Comparison of ENCODE assay signal across 40 cellular contexts in genomic region chr10:101126684-101127628, GRCh38. TPM values are rescaled to one million over a fixed set of nuclear protein-coding genes. Genes with fewer than 3 reads are reported as not detected.
"Had no signal": no experiment of that assay in that cellular context is flagged by ENCODE, and none has a peak within 500 bp of the region (broad histone marks: within the 10 kb centered on the region; RNA-seq: fewer than 3 reads in every experiment).

No MANE protein-coding gene starts in this region.

- H3K4me3 Mint-ChIP-seq: activated B cell treated with CpG ODN at 0.5 μM for 24 hours; activated CD8-positive, alpha-beta T cell treated with anti-CD3 and anti-CD28 coated beads for 36 hours; activated naive CD8-positive, alpha-beta T cell; activated T-cell treated with anti-CD3 and anti-CD28 coated beads, Interleukin-2, amount 50 U/mL, for 4 hours; activated T-helper 17 cell treated with anti-CD3 and anti-CD28 coated beads, Interleukin-2, amount 50 U/mL, for 72 hours; central memory CD8-positive, alpha-beta T cell; dendritic cell treated with granulocyte-macrophage colony-stimulating factor and Interleukin-4, amounts not matched to agents 40 ng/mL and 50 ng/mL, for 4 days; effector memory CD8-positive, alpha-beta T cell; T-helper 17 cell; T-helper 2 cell treated with Interferon-gamma antibody and Interleukin-4, amounts not matched to agents 5 μg/mL and 100 μg/mL, for 36 hours had no signal

- H3K36me3 ChIP-seq: brain microvascular endothelial cell, esophagus squamous epithelium, gastroesophageal sphincter, WERI-Rb-1 had no signal

- DNase-seq: activated B cell treated with CpG ODN at 0.5 μM for 24 hours; activated CD4-positive, alpha-beta T cell treated with anti-CD3 and anti-CD28 coated beads for 48 hours; activated CD4-positive, alpha-beta T cell treated with anti-CD3 and anti-CD28 coated beads, Interleukin-2, amount 50 U/mL, for 1 hour; activated CD4-positive, alpha-beta T cell treated with anti-CD3 and anti-CD28 coated beads, Interleukin-2, amount 50 U/mL, for 48 hours; activated CD8-positive, alpha-beta memory T cell treated with anti-CD3 and anti-CD28 coated beads for 24 hours; activated CD8-positive, alpha-beta T cell treated with anti-CD3 and anti-CD28 coated beads for 36 hours; activated effector memory CD4-positive, alpha-beta T cell treated with Interleukin-2 at 50 U/mL for 16 hours; activated gamma-delta T cell treated with Interleukin-2 at 50 U/mL for 16 hours; activated naive CD4-positive, alpha-beta T cell treated with anti-CD3 and anti-CD28 coated beads, Interleukin-2, amount 50 U/mL, for 16 hours; activated naive CD4-positive, alpha-beta T cell treated with Interleukin-2 at 50 U/mL for 16 hours; activated T-cell treated with anti-CD3 and anti-CD28 coated beads, Interleukin-2, amount 50 U/mL, for 4 hours; amniotic stem cell; anterior cingulate cortex; brain microvascular endothelial cell; dorsolateral prefrontal cortex; effector CD4-positive, alpha-beta T cell; effector memory CD8-positive, alpha-beta T cell; esophagus squamous epithelium; foreskin melanocyte; T-helper 1 cell; T-helper 17 cell; T1000; WERI-Rb-1 had no signal

- H3K27ac Mint-ChIP-seq: activated B cell treated with CpG ODN at 0.5 μM for 24 hours; activated CD8-positive, alpha-beta T cell treated with anti-CD3 and anti-CD28 coated beads for 36 hours; activated naive CD8-positive, alpha-beta T cell; activated T-helper 17 cell treated with anti-CD3 and anti-CD28 coated beads, Interleukin-2, amount 50 U/mL, for 72 hours; dendritic cell treated with granulocyte-macrophage colony-stimulating factor and Interleukin-4, amounts not matched to agents 40 ng/mL and 50 ng/mL, for 4 days; effector memory CD8-positive, alpha-beta T cell; T-helper 17 cell; T-helper 2 cell treated with Interferon-gamma antibody and Interleukin-4, amounts not matched to agents 5 μg/mL and 100 μg/mL, for 36 hours had no signal

- H3K4me3 ChIP-seq: coronary artery, dorsolateral prefrontal cortex, esophagus squamous epithelium, gastroesophageal sphincter had no signal

- ATAC-seq: activated CD4-positive, CD25-positive, alpha-beta regulatory T cell treated with anti-CD3 and anti-CD28 coated beads, Interleukin-2, amount 50 U/mL, for 24 hours; activated CD8-positive, alpha-beta T cell treated with anti-CD3 and anti-CD28 coated beads for 36 hours; activated T-cell treated with anti-CD3 and anti-CD28 coated beads, Interleukin-2, amount 50 U/mL, for 4 hours; activated T-helper 17 cell treated with anti-CD3 and anti-CD28 coated beads, Interleukin-2, amount 50 U/mL, for 72 hours; effector memory CD8-positive, alpha-beta T cell; gastroesophageal sphincter; T-helper 17 cell had no signal

- H3K9me3 Mint-ChIP-seq: activated B cell treated with CpG ODN at 0.5 μM for 24 hours; activated CD8-positive, alpha-beta T cell treated with anti-CD3 and anti-CD28 coated beads for 36 hours; activated T-cell treated with anti-CD3 and anti-CD28 coated beads, Interleukin-2, amount 50 U/mL, for 4 hours; activated T-helper 17 cell treated with anti-CD3 and anti-CD28 coated beads, Interleukin-2, amount 50 U/mL, for 72 hours; central memory CD8-positive, alpha-beta T cell; dendritic cell treated with granulocyte-macrophage colony-stimulating factor and Interleukin-4, amounts not matched to agents 40 ng/mL and 50 ng/mL, for 4 days; effector memory CD8-positive, alpha-beta T cell; T-helper 2 cell treated with Interferon-gamma antibody and Interleukin-4, amounts not matched to agents 5 μg/mL and 100 μg/mL, for 36 hours had no signal

- H3K27ac ChIP-seq: brain microvascular endothelial cell, coronary artery, dorsolateral prefrontal cortex, epithelial cell of prostate, esophagus squamous epithelium, gastroesophageal sphincter, WERI-Rb-1 had no signal

- FAIRE-seq: astrocyte had no signal

- H3K9me3 ChIP-seq: esophagus squamous epithelium, gastroesophageal sphincter had no signal

RNA-seq across cellular contexts. Expression of gene TLX1, which starts 4.1 kb away (rescaled TPM):
- total RNA-seq: activated B cell treated with CpG ODN at 0.5 μM for 24 hours; activated CD8-positive, alpha-beta T cell treated with anti-CD3 and anti-CD28 coated beads for 36 hours; activated T-cell treated with anti-CD3 and anti-CD28 coated beads, Interleukin-2, amount 50 U/mL, for 4 hours; activated T-helper 17 cell treated with anti-CD3 and anti-CD28 coated beads, Interleukin-2, amount 50 U/mL, for 72 hours; astrocyte; bronchial epithelial cell; cardiac septum; cerebellum; dorsolateral prefrontal cortex; esophagus squamous epithelium; fibroblast of lung; fibroblast of villous mesenchyme; gastroesophageal sphincter; glomerular endothelial cell; T-helper 17 cell had no signal
- polyA plus RNA-seq: esophagus, fibroblast of lung had no signal
